ENCODE assay signal across 8 cellular contexts in the genomic region with DNA sequence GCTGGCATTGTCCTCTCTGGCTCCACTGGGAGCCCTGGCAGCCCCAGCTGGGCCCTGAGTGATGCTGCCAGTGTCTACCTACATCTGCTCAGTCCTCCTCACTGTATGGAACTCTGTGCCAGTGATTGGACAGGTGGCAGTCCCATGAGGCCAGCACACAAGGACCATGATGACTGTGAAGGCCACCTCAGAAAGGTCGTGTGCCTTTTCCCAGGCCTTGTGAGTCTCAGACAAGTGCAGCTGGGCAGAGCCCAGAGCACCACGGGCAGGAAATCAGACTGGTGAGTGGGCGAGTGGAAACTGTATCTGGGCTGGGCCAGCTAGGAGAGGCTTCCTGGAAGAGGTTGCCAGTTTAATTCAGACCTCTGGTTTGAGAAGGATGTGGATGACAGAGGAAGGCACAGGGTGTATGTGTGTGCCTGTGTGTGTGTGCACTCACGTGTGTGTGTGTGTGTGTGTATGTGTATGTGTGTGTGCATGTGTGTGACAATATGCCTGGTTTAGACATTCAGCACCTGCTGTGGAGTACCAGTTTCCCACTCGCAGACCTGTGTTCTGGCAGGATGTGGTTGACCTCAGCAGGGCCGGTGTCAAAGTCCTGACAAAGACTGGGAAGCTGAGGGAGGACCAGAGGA. TPM values are rescaled to one million over a fixed set of nuclear protein-coding genes. Genes with fewer than 3 reads are reported as not detected.
A peak's percentile ranks its signal among the peaks of the same experiment; 100 is the strongest.
DNase-seq lines count a peak whose midpoint lies in the region; ATAC-seq and TF ChIP-seq lines count a peak whose summit lies in the region.

No MANE protein-coding gene starts in this region.

- H3K27me3 Mint-ChIP-seq in natural killer cell treated with Interleukin-12 subunit alpha and Interleukin-12 subunit beta and Interleukin-15 and Interleukin-18, amount 100 ng/mL, for 72 hours = no peaks in the 10 kb centered on the region
- peaks cover 3% of the 10 kb centered on the region for H3K27me3 Mint-ChIP-seq in endothelial cell (ENCODE audit: unreplicated experiment)

- H3K27ac Mint-ChIP-seq in natural killer cell treated with Interleukin-12 subunit alpha and Interleukin-12 subunit beta and Interleukin-15 and Interleukin-18, amount 100 ng/mL, for 72 hours = peak overlapping the region; percentile 84 to 87
- no peak overlapping the region for H3K27ac Mint-ChIP-seq in endothelial cell (ENCODE audit: unreplicated experiment)

- peak; percentile 56 for ATAC-seq in HG02571 (IDR thresholded peaks at IDR 0.05; ENCODE audit: unreplicated experiment)
- peak; percentile 69 to 77 for ATAC-seq in natural killer cell treated with Interleukin-12 subunit alpha and Interleukin-12 subunit beta and Interleukin-15 and Interleukin-18, amount 100 ng/mL, for 72 hours
- ATAC-seq in HG03439 (IDR thresholded peaks at IDR 0.05; ENCODE audit: unreplicated experiment) = no peak

- DNase-seq in COLO668 (lab: John Stamatoyannopoulos, UW; ENCODE audit: unreplicated experiment) = peak; percentile 6
- DNase-seq in activated CD4-positive, alpha-beta T cell treated with anti-CD3 and anti-CD28 coated beads, Interleukin-2, amount 50 U/mL, for 4 hours = peak; percentile 50 to 64
- DNase-seq in natural killer cell treated with Interleukin-12 subunit alpha and Interleukin-12 subunit beta and Interleukin-15 and Interleukin-18, amount 100 ng/mL, for 72 hours (ENCODE audit: low spot score) = peak; percentile 66
- DNase-seq in endothelial cell (ENCODE audit: low spot score) = no peak
- no peak for DNase-seq in ecto neural progenitor cell (ENCODE audit: low spot score)
- no peak for DNase-seq in OCI-M1 (lab: John Stamatoyannopoulos, UW)

- peak overlapping the region; percentile 88 for H3K4me3 Mint-ChIP-seq in natural killer cell treated with Interleukin-12 subunit alpha and Interleukin-12 subunit beta and Interleukin-15 and Interleukin-18, amount 100 ng/mL, for 72 hours
- H3K4me3 Mint-ChIP-seq in endothelial cell (ENCODE audit: unreplicated experiment) = no peak overlapping the region

- peaks cover 62 to 76% of the 10 kb centered on the region in 2 donors for H3K4me1 Mint-ChIP-seq in natural killer cell treated with Interleukin-12 subunit alpha and Interleukin-12 subunit beta and Interleukin-15 and Interleukin-18, amount 100 ng/mL, for 72 hours (ENCODE audit: low read depth in 2 of 2)
- peaks cover 12% of the 10 kb centered on the region for H3K4me1 Mint-ChIP-seq in endothelial cell (ENCODE audit: unreplicated experiment)

- no peak for TF ChIP-seq CTCF in endothelial cell (IDR thresholded peaks at IDR 0.05; ENCODE audit: unreplicated experiment)

- H3K36me3 Mint-ChIP-seq in natural killer cell treated with Interleukin-12 subunit alpha and Interleukin-12 subunit beta and Interleukin-15 and Interleukin-18, amount 100 ng/mL, for 72 hours = no peaks in the 10 kb centered on the region
- H3K36me3 Mint-ChIP-seq in endothelial cell (ENCODE audit: low read depth, unreplicated experiment) = no peaks in the 10 kb centered on the region

- no peaks in the 10 kb centered on the region for H3K9me3 Mint-ChIP-seq in natural killer cell treated with Interleukin-12 subunit alpha and Interleukin-12 subunit beta and Interleukin-15 and Interleukin-18, amount 100 ng/mL, for 72 hours
- no peaks in the 10 kb centered on the region for H3K9me3 Mint-ChIP-seq in endothelial cell (ENCODE audit: unreplicated experiment)

RNA-seq across cellular contexts. Expression of a gene that starts 7.0 kb away (rescaled TPM):
- 100 to 1,000 TPM in 1 of 2 donors, 10 to 100 TPM in 1; 84.8 to 106 TPM for total RNA-seq in natural killer cell treated with Interleukin-12 subunit alpha and Interleukin-12 subunit beta and Interleukin-15 and Interleukin-18, amount 100 ng/mL, for 72 hours
- 6.4 TPM for total RNA-seq in endothelial cell (ENCODE audit: unreplicated experiment)

RNA-seq across cellular contexts. Expression of a gene that starts 12.4 kb away (rescaled TPM):
- 100 to 1,000 TPM; 146 to 151 TPM for total RNA-seq in natural killer cell treated with Interleukin-12 subunit alpha and Interleukin-12 subunit beta and Interleukin-15 and Interleukin-18, amount 100 ng/mL, for 72 hours
- 2.6 TPM for total RNA-seq in endothelial cell (ENCODE audit: unreplicated experiment)

RNA-seq across cellular contexts. Expression of a gene that starts 50.8 kb away (rescaled TPM):
- 1 to 10 TPM; 1.3 to 4.5 TPM for total RNA-seq in natural killer cell treated with Interleukin-12 subunit alpha and Interleukin-12 subunit beta and Interleukin-15 and Interleukin-18, amount 100 ng/mL, for 72 hours
- total RNA-seq in endothelial cell (ENCODE audit: unreplicated experiment) = 1.3 TPM

RNA-seq across cellular contexts. Expression of a gene that starts 54.6 kb away (rescaled TPM):
- 10 to 100 TPM; 31.5 to 48.4 TPM for total RNA-seq in natural killer cell treated with Interleukin-12 subunit alpha and Interleukin-12 subunit beta and Interleukin-15 and Interleukin-18, amount 100 ng/mL, for 72 hours
- total RNA-seq in endothelial cell (ENCODE audit: unreplicated experiment) = 10.9 TPM

RNA-seq across cellular contexts. Expression of a gene that starts 56.4 kb away (rescaled TPM):
- 1 to 10 TPM; 5.1 to 6.2 TPM for total RNA-seq in natural killer cell treated with Interleukin-12 subunit alpha and Interleukin-12 subunit beta and Interleukin-15 and Interleukin-18, amount 100 ng/mL, for 72 hours
- total RNA-seq in endothelial cell (ENCODE audit: unreplicated experiment) = 4.0 TPM

Comparison
In these comparisons a context has a peak if more than half of its experiments do, and no peak if none do; other contexts are left out.
1. DNase-seq: peak in COLO668 (single experiment), activated CD4-positive, alpha-beta T cell treated with anti-CD3 and anti-CD28 coated beads, Interleukin-2, amount 50 U/mL, for 4 hours (2 of 2) and natural killer cell treated with Interleukin-12 subunit alpha and Interleukin-12 subunit beta and Interleukin-15 and Interleukin-18, amount 100 ng/mL, for 72 hours (single experiment); none in endothelial cell (single experiment), ecto neural progenitor cell (single experiment) and OCI-M1 (single experiment).
2. RNA of a gene that starts 7.0 kb away (total RNA-seq): 84.8 to 106 TPM in natural killer cell treated with Interleukin-12 subunit alpha and Interleukin-12 subunit beta and Interleukin-15 and Interleukin-18, amount 100 ng/mL, for 72 hours; 6.4 TPM in endothelial cell (single experiment); every median in the first group is over 10 times any median in the second.
3. RNA of a gene that starts 12.4 kb away (total RNA-seq): 146 to 151 TPM in natural killer cell treated with Interleukin-12 subunit alpha and Interleukin-12 subunit beta and Interleukin-15 and Interleukin-18, amount 100 ng/mL, for 72 hours; 2.6 TPM in endothelial cell (single experiment); every median in the first group is over 10 times any median in the second.